ENCODE assay signal across 25 cellular contexts in the genomic region with DNA sequence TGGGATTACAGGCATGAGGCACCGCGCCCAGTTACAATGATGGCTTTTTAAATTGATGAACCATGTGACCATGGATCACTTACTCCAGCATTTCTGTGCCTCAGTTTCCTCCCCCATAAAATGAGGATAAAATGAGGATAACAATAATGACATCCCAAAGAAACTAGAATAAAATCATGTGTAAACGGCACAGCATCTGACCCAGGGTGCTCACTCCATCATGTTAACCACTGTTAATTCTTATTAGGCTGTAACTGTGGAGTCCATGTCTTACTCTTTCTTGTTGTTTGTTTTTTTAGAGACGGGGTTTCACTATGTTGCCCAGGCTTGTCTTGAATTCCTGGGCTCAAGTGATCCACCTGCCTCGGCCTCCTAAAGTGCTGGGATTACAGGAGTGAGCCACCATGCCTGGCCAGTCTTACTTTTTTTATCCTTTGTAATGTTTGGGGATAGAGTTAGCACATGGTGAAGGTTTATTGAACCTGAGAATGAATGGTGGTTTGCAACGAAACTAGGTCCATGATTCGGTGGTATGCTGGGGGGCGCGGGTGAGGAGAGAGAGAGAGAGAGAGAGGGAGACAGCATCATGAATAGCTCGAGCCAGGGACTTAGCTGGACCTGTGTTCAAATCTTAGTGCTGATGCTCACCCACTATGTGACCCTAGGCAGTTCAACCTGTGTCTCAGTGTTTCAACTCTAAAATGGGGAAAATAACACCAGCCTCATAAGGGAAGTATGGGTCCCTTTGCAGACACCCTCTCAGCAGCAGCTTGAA. TPM values are rescaled to one million over a fixed set of nuclear protein-coding genes. Genes with fewer than 3 reads are reported as not detected.
"Had no signal": no experiment of that assay in that cellular context is flagged by ENCODE, and none has a peak within 500 bp of the region (broad histone marks: within the 10 kb centered on the region; RNA-seq: fewer than 3 reads in every experiment).

No MANE protein-coding gene starts in this region.

- H3K27ac ChIP-seq: PC-9, RWPE1, SJSA1, SK-N-MC had no signal

- H3K27ac Mint-ChIP-seq: T-cell had no signal

- H2AFZ ChIP-seq: PC-9 had no signal

- H3K4me2 ChIP-seq: PC-9 had no signal

- H3K9me3 Mint-ChIP-seq: T-cell had no signal

- H3K27me3 ChIP-seq: MG63, SJSA1 had no signal

- H3K27me3 Mint-ChIP-seq: T-cell had no signal

- H3K36me3 Mint-ChIP-seq: T-cell had no signal

- H3K36me3 ChIP-seq: MG63, SJSA1 had no signal

- H3K9me3 ChIP-seq: MG63, SJSA1 had no signal

- H3K4me1 ChIP-seq: SJSA1 had no signal

- DNase-seq: Kasumi-1, MG63, NCI-H1048, NCI-H1092 treated with DMSO at 0.1 percent for 48 hours, NCI-H1105 treated with DMSO at 0.1 percent for 48 hours, NCI-H1436, NCI-H187, NCI-H1930, NCI-H2029 treated with DMSO at 0.1 percent for 48 hours, NCI-H2081 treated with DMSO at 0.1 percent for 48 hours, NCI-H2107, NCI-H226, NCI-H446 treated with DMSO at 0.1 percent for 48 hours, NCI-H510A, NCI-H748 treated with DMSO at 0.1 percent for 48 hours, PC-9, SHP77, SIG-M5, T-cell had no signal

- H3K4me3 Mint-ChIP-seq: T-cell had no signal

- H3K4me3 ChIP-seq: MG63, PC-9, SJSA1, SK-N-MC had no signal

RNA-seq across cellular contexts. Expression of gene MYCN, which starts 52.3 kb away (rescaled TPM):
- total RNA-seq: M059J, OCI-LY7, PC-9, RPMI7951 had no signal
